1 cellular context compared by ENCODE assay signal in genomic region chr4:56627985-56628384, GRCh38.
TF ChIP-seq lines count a peak whose summit lies in the region.

No MANE protein-coding gene starts in this region.

TF ChIP-seq in IMR-90, 13 proteins besides CTCF, POLR2A, EP300 and RAD21:
- TF ChIP-seq USF2 (IDR thresholded peaks at IDR 0.05; ENCODE audit: low read depth, low read length) (no peak), CHD1 (IDR thresholded peaks at IDR 0.05; ENCODE audit: low read depth, low read length) (no peak), SMC3 (IDR thresholded peaks at IDR 0.05; ENCODE audit: low read depth, low read length) (no peak), MAFK (IDR thresholded peaks at IDR 0.05; ENCODE audit: low read depth, low read length) (no peak), CEBPB (IDR thresholded peaks at IDR 0.05; ENCODE audit: low read depth, low read length) (no peak), FOS (IDR thresholded peaks at IDR 0.05; ENCODE audit: low read depth, low read length) (no peak), RFX5 (IDR thresholded peaks at IDR 0.05; ENCODE audit: low read depth, low read length) (no peak), BHLHE40 (IDR thresholded peaks at IDR 0.05; ENCODE audit: low read depth, low read length) (no peak), NFE2L2 (IDR thresholded peaks at IDR 0.05; ENCODE audit: low read depth, low read length) (no peak), MXI1 (IDR thresholded peaks at IDR 0.05; ENCODE audit: borderline replicate concordance, low read depth, low read length) (no peak), ELK1 (IDR thresholded peaks at IDR 0.05; ENCODE audit: borderline replicate concordance, low read depth, low read length) (no peak), RCOR1 (IDR thresholded peaks at IDR 0.05; ENCODE audit: insufficient replicate concordance, low read length) (no peak), MAZ (IDR thresholded peaks at IDR 0.05; ENCODE audit: borderline replicate concordance, low read depth, low read length) (no peak)
TF ChIP-seq in IMR-90: peak in this region for 0.
